ENCODE assay signal across 1 cellular context in genomic region chr17:15926039-15926740, GRCh38.
TF ChIP-seq lines count a peak whose summit lies in the region.

No MANE protein-coding gene starts in this region.

TF ChIP-seq in GM23338, 12 proteins besides CTCF, POLR2A, EP300 and RAD21 (continued from another document):
- TF ChIP-seq ZNF462 (CRISPR knock-in tag; IDR thresholded peaks at IDR 0.05) (no peak), JUNB (IDR thresholded peaks at IDR 0.05; ENCODE audit: unreplicated experiment) (no peak), ZNF114 (CRISPR knock-in tag; IDR thresholded peaks at IDR 0.05) (no peak)
